In the genomic region with DNA sequence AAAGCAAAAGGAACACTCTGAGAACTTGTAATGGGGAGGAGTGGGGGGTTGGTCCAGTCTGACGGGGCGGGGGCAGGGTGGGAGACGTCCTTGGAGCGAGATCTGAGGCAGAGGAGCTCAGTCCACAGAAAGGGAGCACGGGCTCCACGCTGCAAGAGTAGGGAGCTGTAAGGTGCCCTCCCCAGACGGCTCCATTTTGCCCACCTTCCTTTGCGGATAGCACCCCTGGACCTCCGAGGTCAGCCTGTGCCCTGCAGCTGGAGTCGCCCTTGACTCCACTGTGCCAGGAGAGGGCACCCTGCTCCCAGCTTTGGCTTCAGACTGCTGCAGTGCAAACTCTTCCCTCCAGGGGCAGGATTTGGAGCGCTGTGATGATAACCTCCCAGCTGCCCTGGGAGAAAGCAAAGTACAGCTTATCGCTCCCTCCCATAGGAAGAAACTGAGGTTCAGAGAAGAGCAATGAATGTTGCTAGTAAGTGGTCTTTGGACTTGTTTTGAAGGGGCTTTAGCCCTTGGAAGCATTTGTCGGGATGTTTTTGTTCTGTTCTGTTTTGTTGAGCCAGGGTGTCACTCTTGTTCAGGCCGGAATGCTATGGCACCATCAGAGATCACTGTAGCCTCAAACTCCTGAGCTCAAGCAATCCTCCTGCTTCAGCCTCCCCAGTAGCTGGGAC, we compare ENCODE assay signal across 8 cellular contexts. TPM values are rescaled to one million over a fixed set of nuclear protein-coding genes. Genes with fewer than 3 reads are reported as not detected.
DNase-seq lines count a peak whose midpoint lies in the region; ATAC-seq and TF ChIP-seq lines count a peak whose summit lies in the region.

No MANE protein-coding gene starts in this region.

- ATAC-seq in GM21717 (IDR thresholded peaks at IDR 0.05; ENCODE audit: unreplicated experiment): peak; percentile 78

- no peaks in the 10 kb centered on the region for H3K36me3 Mint-ChIP-seq in nephron (ENCODE audit: low read depth)

- in situ Hi-C loops in Caki2 (cut with HindIII; ENCODE audit: low pct_unique_long_range_greater_than_20kb, low sequenced_read_pairs): no loop called here

- TF ChIP-seq CTCF in LNCAP (IDR thresholded peaks at IDR 0.05): peak; percentile 100
- TF ChIP-seq CTCF in nephron (IDR thresholded peaks at IDR 0.05; ENCODE audit: unreplicated experiment in 3 of 3): peak; percentile 100

- peak overlapping the region in 2 of 3 experiments; percentile 30 to 51 for H3K27ac Mint-ChIP-seq in nephron

- no peaks in the 10 kb centered on the region for H3K9me3 Mint-ChIP-seq in nephron

- peaks cover 29% of the 10 kb centered on the region for H3K27me3 Mint-ChIP-seq in nephron (ENCODE audit: low read depth)

- H3K4me3 Mint-ChIP-seq in nephron: peak overlapping the region; percentile 70 to 75 (median 73)

- peaks cover 6% of the 10 kb centered on the region for H3K4me1 Mint-ChIP-seq in nephron

- peak; percentile 86 for DNase-seq in Caki2 (ENCODE audit: low read depth)
- peak; percentile 95 for DNase-seq in RKO (ENCODE audit: low spot score)
- DNase-seq in activated T-helper 1 cell treated with Interleukin-2 at 50 U/mL for 16 hours (ENCODE audit: low read depth): peak; percentile 72
- DNase-seq in fibroblast of peridontal ligament (ENCODE audit: extremely low read depth): peak; percentile 86
- DNase-seq in stimulated activated naive CD4-positive, alpha-beta T cell treated with Interleukin-2 at 50 U/mL for 16 hours (lab: John Stamatoyannopoulos, UW): peak; percentile 81

RNA-seq across cellular contexts. Expression of a gene that starts 9.5 kb away (rescaled TPM):
- total RNA-seq in Caki2 (2014; rRNA removed; shearing (Covaris generic); ENCODE audit: low replicate concordance): 247 and 297 TPM in 2 replicates

RNA-seq across cellular contexts. Expression of a gene that starts 50.4 kb away (rescaled TPM):
- 44.3 and 50.8 TPM in 2 replicates for total RNA-seq in Caki2 (2014; rRNA removed; shearing (Covaris generic); ENCODE audit: low replicate concordance)

Comparison
In these comparisons a context has a peak if more than half of its experiments do, and no peak if none do; other contexts are left out.
1. Peak in every context shown above with its lines: DNase-seq and ATAC-seq.